In genomic region chrX:136147320-136147901, GRCh38 we compare ENCODE assay signal across 8 cellular contexts. TPM values are rescaled to one million over a fixed set of nuclear protein-coding genes. Genes with fewer than 3 reads are reported as not detected.
DNase-seq lines count a peak whose midpoint lies in the region; ATAC-seq, FAIRE-seq and TF ChIP-seq lines count a peak whose summit lies in the region.

TSS of gene FHL1 (plus strand) at chrX:136147533.

- no peaks in the 10 kb centered on the region for H3K36me3 ChIP-seq in endothelial cell of umbilical vein (ENCODE audit: control insufficient read depth in 2 of 2, extremely low read depth in 1 of 2, insufficient read depth in 2 of 2, low read length in 2 of 2)

- H3K4me1 ChIP-seq in endothelial cell of umbilical vein (ENCODE audit: control insufficient read depth, extremely low read depth, insufficient read depth, low read length), result peaks cover 2% of the 10 kb centered on the region

- H3K4me2 ChIP-seq in endothelial cell of umbilical vein (ENCODE audit: insufficient read depth, low read length), result peak within 1 kb of the TSS; percentile 67

- no peaks in the 10 kb centered on the region for H3K79me2 ChIP-seq in endothelial cell of umbilical vein (ENCODE audit: control insufficient read depth, insufficient read depth, low read length)

- dilution Hi-C loops in endothelial cell of umbilical vein (cut with MboI; ENCODE audit: extremely low pct_ligation_motif_present, low sequenced_read_pairs), result no loop called here

- peak within 1 kb of the TSS; percentile 41 for H2AFZ ChIP-seq in endothelial cell of umbilical vein (ENCODE audit: low read depth, low read length)

- H3K9ac ChIP-seq in endothelial cell of umbilical vein (replicated peaks; ENCODE audit: extremely low read depth, insufficient read depth, low read length), result peak within 1 kb of the TSS; percentile 51

- peak; percentile 84 for ATAC-seq in stimulated activated memory B cell treated with anti-CD40 and anti-IgM and Interleukin-4, amounts not matched to agents 10 μg/mL and 1 μg/mL and 100 μg/mL, for 72 hours
- ATAC-seq in GM21367 (IDR thresholded peaks at IDR 0.05; ENCODE audit: unreplicated experiment), result no peak

- H3K4me3 Mint-ChIP-seq in stimulated activated memory B cell treated with anti-CD40 and anti-IgM and Interleukin-4, amounts not matched to agents 10 μg/mL and 1 μg/mL and 100 μg/mL, for 72 hours, result peak within 1 kb of the TSS; percentile 81

- no peaks in the 10 kb centered on the region for H3K9me1 ChIP-seq in endothelial cell of umbilical vein (replicated peaks; ENCODE audit: control insufficient read depth, extremely low read depth, insufficient read depth, low read length)

- peaks cover 14% of the 10 kb centered on the region for H3K4me1 Mint-ChIP-seq in stimulated activated memory B cell treated with anti-CD40 and anti-IgM and Interleukin-4, amounts not matched to agents 10 μg/mL and 1 μg/mL and 100 μg/mL, for 72 hours

- H3K27ac ChIP-seq in endothelial cell of umbilical vein (ENCODE audit: insufficient read depth, low read depth, low read length), result no peak within 1 kb of the TSS

- BruUV-seq in endothelial cell of umbilical vein (replicated peaks; lab: Mats Ljungman, UMichigan), result no TSS peak

- H3K27me3 ChIP-seq in endothelial cell of umbilical vein (ENCODE audit: control insufficient read depth in 2 of 2, insufficient read depth in 2 of 2, low read length in 2 of 2), result peaks cover 0 to 2% of the 10 kb centered on the region in 2 experiments

- no peak for TF ChIP-seq CTCF in GM12875 (IDR thresholded peaks at IDR 0.05; ENCODE audit: borderline replicate concordance, insufficient read depth, low read depth, low read length)
- TF ChIP-seq CTCF in endothelial cell of umbilical vein (IDR thresholded peaks at IDR 0.05; ENCODE audit: extremely low read depth in 1 of 2, insufficient read depth in 1 of 2, low read depth in 1 of 2, low read length in 2 of 2), result no peak

- CTCF ChIA-PET in endothelial cell of umbilical vein (lab: Charles Lee), result interaction anchor here (1.8 kb wide), 1 partner anchor 119 kb away, joined by 7 read pairs; no protein-coding TSS in a partner anchor

- POLR2A ChIA-PET in endothelial cell of umbilical vein (lab: Charles Lee), result no interaction called here

- DNase-seq in NCI-H146 treated with DMSO at 0.1 percent for 48 hours (lab: John Stamatoyannopoulos, UW; ENCODE audit: unreplicated experiment) (peak; percentile 5), endothelial cell of umbilical vein (ENCODE audit: low read depth, low spot score) (peak; percentile 32), midbrain (lab: John Stamatoyannopoulos, UW) (peak; percentile 30), pons (ENCODE audit: low spot score) (no peak)
- DNase-seq in activated CD8-positive, alpha-beta memory T cell treated with anti-CD3 and anti-CD28 coated beads, Interleukin-2, amount 50 U/mL, for 24 hours (ENCODE audit: extremely low read depth), result peak; percentile 6

- no peak for FAIRE-seq in endothelial cell of umbilical vein (lab: Jason Lieb, UNC)

- TF ChIP-seq POLR2A in endothelial cell of umbilical vein (IDR thresholded peaks at IDR 0.05; ENCODE audit: low read depth, low read length), result no peak

- no peaks in the 10 kb centered on the region for H3K9me3 Mint-ChIP-seq in stimulated activated memory B cell treated with anti-CD40 and anti-IgM and Interleukin-4, amounts not matched to agents 10 μg/mL and 1 μg/mL and 100 μg/mL, for 72 hours

- no peaks in the 10 kb centered on the region for H3K36me3 Mint-ChIP-seq in stimulated activated memory B cell treated with anti-CD40 and anti-IgM and Interleukin-4, amounts not matched to agents 10 μg/mL and 1 μg/mL and 100 μg/mL, for 72 hours

- H4K20me1 ChIP-seq in endothelial cell of umbilical vein (replicated peaks; ENCODE audit: control insufficient read depth, extremely low read depth, insufficient read depth, low read length), result no peaks in the 10 kb centered on the region

- H3K27me3 Mint-ChIP-seq in stimulated activated memory B cell treated with anti-CD40 and anti-IgM and Interleukin-4, amounts not matched to agents 10 μg/mL and 1 μg/mL and 100 μg/mL, for 72 hours, result peaks cover 10% of the 10 kb centered on the region

- intact Hi-C loops in endothelial cell of umbilical vein (cut with micrococcal nuclease), result loop anchor here (2.0 to 5.0 kb wide), 4 partner anchors 15 to 120 kb away; no protein-coding TSS in a partner anchor

- H3K27ac Mint-ChIP-seq in stimulated activated memory B cell treated with anti-CD40 and anti-IgM and Interleukin-4, amounts not matched to agents 10 μg/mL and 1 μg/mL and 100 μg/mL, for 72 hours, result peak within 1 kb of the TSS; percentile 31

- H3K9me3 ChIP-seq in endothelial cell of umbilical vein (replicated peaks; ENCODE audit: control insufficient read depth, insufficient read depth, low read length), result no peaks in the 10 kb centered on the region

- H3K4me3 ChIP-seq in GM12875 (ENCODE audit: low read depth, low read length) (peak within 1 kb of the TSS; percentile 50), endothelial cell of umbilical vein (replicated peaks in 1 of 3; ENCODE audit: insufficient read depth in 1 of 3, low read depth in 1 of 3, low read length in 3 of 3) (peak within 1 kb of the TSS; percentile 56 to 62 (median 61))

TF ChIP-seq in endothelial cell of umbilical vein, 7 proteins besides CTCF, POLR2A, EP300 and RAD21:
- TF ChIP-seq POLR2AphosphoS5 (IDR thresholded peaks at IDR 0.05; ENCODE audit: insufficient read depth, low read depth, low read length), result no peak
- TF ChIP-seq EZH2 (IDR thresholded peaks at IDR 0.05; ENCODE audit: borderline replicate concordance, low read depth, low read length, severe bottlenecking), result no peak
- no peak for TF ChIP-seq GATA2 (IDR thresholded peaks at IDR 0.05; ENCODE audit: insufficient read depth, insufficient read length, low read depth, low read length)
- no peak for TF ChIP-seq FOS (IDR thresholded peaks at IDR 0.05; ENCODE audit: borderline replicate concordance, insufficient read depth, low read length)
- TF ChIP-seq JUN (IDR thresholded peaks at IDR 0.05; ENCODE audit: borderline replicate concordance, insufficient read depth, insufficient read length, low read depth), result no peak
- no peak for TF ChIP-seq MYC (IDR thresholded peaks at IDR 0.05; ENCODE audit: low read depth, low read length)
TF ChIP-seq in endothelial cell of umbilical vein: peak in this region for 0.

RNA-seq across cellular contexts. Expression of gene FHL1, which starts in this region (rescaled TPM):
- total RNA-seq in endothelial cell of umbilical vein, result 59.4 and 73.2 TPM in 2 replicates
- polyA plus RNA-seq in endothelial cell of umbilical vein, result 48.1 and 50.6 TPM in 2 replicates
- 58.2 and 63.5 TPM in 2 replicates for polyA plus RNA-seq in endothelial cell of umbilical vein (2011; cell fraction: cytosol; rRNA removed)
- polyA plus RNA-seq in endothelial cell of umbilical vein (2011; cell fraction: nucleus; rRNA removed), result 89.8 and 89.9 TPM in 2 replicates
- 57.6 and 72.4 TPM in 2 replicates for polyA plus RNA-seq in endothelial cell of umbilical vein (2012)
- polyA minus RNA-seq in endothelial cell of umbilical vein, result 71.9 and 75.7 TPM in 2 replicates
- polyA minus RNA-seq in endothelial cell of umbilical vein (2011; cell fraction: cytosol; rRNA and poly(A)+ RNA removed), result 46.4 TPM
- polyA minus RNA-seq in endothelial cell of umbilical vein (2011; cell fraction: nucleus; rRNA and poly(A)+ RNA removed), result 27.7 and 37.5 TPM in 2 replicates
